In genomic region chr1:39132505-39133339, GRCh38 we compare ENCODE assay signal across 8 cellular contexts.
A peak's percentile ranks its signal among the peaks of the same experiment; 100 is the strongest.
DNase-seq lines count a peak whose midpoint lies in the region; ATAC-seq, FAIRE-seq and TF ChIP-seq lines count a peak whose summit lies in the region.

No MANE protein-coding gene starts in this region.

- H3K27me3 Mint-ChIP-seq in brain = no peaks in the 10 kb centered on the region

- no peak for FAIRE-seq in kidney (lab: Jason Lieb, UNC)
- FAIRE-seq in GM12891 (lab: Jason Lieb, UNC) = no peak

- H3K27me3 ChIP-seq in stomach = no peaks in the 10 kb centered on the region

- H3K9ac ChIP-seq in kidney (ENCODE audit: low read length in 2 of 2) = peak overlapping the region in 1 of 2 donors; percentile 17

- no peak for ATAC-seq in GM19023 (IDR thresholded peaks at IDR 0.05; ENCODE audit: unreplicated experiment)
- ATAC-seq in GM18520 (IDR thresholded peaks at IDR 0.05; ENCODE audit: unreplicated experiment) = no peak

- peak overlapping the region; percentile 80 to 97 (median 93) for H3K27ac Mint-ChIP-seq in brain

- H3K9me3 ChIP-seq in kidney (ENCODE audit: control insufficient read depth in 1 of 2, low read length in 2 of 2) = no peaks in the 10 kb centered on the region
- H3K9me3 ChIP-seq in stomach = no peaks in the 10 kb centered on the region

- peak; percentile 47 for TF ChIP-seq CTCF in LNCaP clone FGC (IDR thresholded peaks at IDR 0.05; ENCODE audit: control insufficient read depth, extremely low read depth, insufficient read depth)
- no peak for TF ChIP-seq CTCF in brain (conservative IDR thresholded peaks at IDR 0.05)
- peak; percentile 60 for TF ChIP-seq CTCF in kidney (IDR thresholded peaks at IDR 0.05; ENCODE audit: borderline replicate concordance, extremely low read depth, insufficient read depth)
- peak in 1 of 7 experiments; percentile 35 for TF ChIP-seq CTCF in stomach (IDR thresholded peaks at IDR 0.05)

- intact Hi-C loops in kidney (cut with DNase I) = no loop called here
- intact Hi-C loops in stomach (cut with DNase I; ENCODE audit: low total_unique reads) = no loop called here

- H3K27ac ChIP-seq in kidney (ENCODE audit: low read depth in 2 of 2, low read length in 2 of 2) = peak overlapping the region; percentile 91 to 95
- H3K27ac ChIP-seq in stomach = peak overlapping the region; percentile 54 to 87 (median 80)

- H3K4me3 ChIP-seq in LNCaP clone FGC (ENCODE audit: low read depth, low read length) (no peak overlapping the region), kidney (ENCODE audit: low read length in 2 of 2) (peak overlapping the region; percentile 12 to 23), stomach (no peak overlapping the region)

- 40 to 55% (median 50%) methylated on average over 9 of the region's 9 CpGs for WGBS in stomach, 5 donors

- no peak for TF ChIP-seq POLR2A in stomach (IDR thresholded peaks at IDR 0.05)
- TF ChIP-seq POLR2A in GM12891 (IDR thresholded peaks at IDR 0.05; ENCODE audit: low read depth, low read length) = no peak

- DNase-seq in LNCaP clone FGC (ENCODE audit: low read depth) = peak; percentile 97
- peak; percentile 94 for DNase-seq in kidney
- DNase-seq in stomach = peak; percentile 82
- DNase-seq in HPDE6-E6E7 (ENCODE audit: extremely low spot score) = no peak
- no peak for DNase-seq in GM12891 (ENCODE audit: insufficient read length, low spot score)

- peak overlapping the region; percentile 43 to 72 (median 66) for H3K4me3 Mint-ChIP-seq in brain

- H3K36me3 Mint-ChIP-seq in brain = peaks cover 30% of the 10 kb centered on the region

- TF ChIP-seq EP300 in stomach (IDR thresholded peaks at IDR 0.05) = no peak

- no peaks in the 10 kb centered on the region for H3K9me3 Mint-ChIP-seq in brain

- peaks cover 32 to 36% of the 10 kb centered on the region in 2 donors for H3K4me1 ChIP-seq in kidney (ENCODE audit: control insufficient read depth in 1 of 2, insufficient read depth in 1 of 2, low read depth in 1 of 2, low read length in 2 of 2)
- peaks cover 33 to 59% (median 53%) of the 10 kb centered on the region in 4 donors for H3K4me1 ChIP-seq in stomach

- H3K4me1 Mint-ChIP-seq in brain = peaks cover 56% of the 10 kb centered on the region

- no peaks in the 10 kb centered on the region for H3K36me3 ChIP-seq in kidney (ENCODE audit: control insufficient read depth in 1 of 2, insufficient read depth in 2 of 2, low read length in 2 of 2)
- H3K36me3 ChIP-seq in stomach = no peaks in the 10 kb centered on the region

TF ChIP-seq in GM12891, 5 proteins besides CTCF, POLR2A, EP300 and RAD21:
- TF ChIP-seq PAX5 (IDR thresholded peaks at IDR 0.05; ENCODE audit: insufficient read depth, low read length, severe bottlenecking) = no peak
- TF ChIP-seq POU2F2 (IDR thresholded peaks at IDR 0.05; ENCODE audit: low read depth, low read length) = no peak
- TF ChIP-seq TAF1 (IDR thresholded peaks at IDR 0.05; ENCODE audit: low read depth, low read length) = no peak
- TF ChIP-seq POLR2AphosphoS5 (IDR thresholded peaks at IDR 0.05; ENCODE audit: low read depth, low read length) = no peak
- no peak for TF ChIP-seq SPI1 (IDR thresholded peaks at IDR 0.05; ENCODE audit: low read depth, low read length)
TF ChIP-seq in GM12891: peak in this region for 0.

Comparison
In these comparisons a context has a peak if more than half of its experiments do, and no peak if none do; other contexts are left out.
1. DNase-seq: peak in LNCaP clone FGC (single experiment), kidney (single experiment) and stomach (single experiment); none in HPDE6-E6E7 (single experiment) and GM12891 (single experiment).
2. H3K4me3 ChIP-seq: peak in kidney (2 of 2); none in LNCaP clone FGC (single experiment) and stomach (0 of 4).
3. CTCF ChIP-seq: peak in LNCaP clone FGC (single experiment) and kidney (single experiment); none in brain (0 of 2).